In the genomic region with DNA sequence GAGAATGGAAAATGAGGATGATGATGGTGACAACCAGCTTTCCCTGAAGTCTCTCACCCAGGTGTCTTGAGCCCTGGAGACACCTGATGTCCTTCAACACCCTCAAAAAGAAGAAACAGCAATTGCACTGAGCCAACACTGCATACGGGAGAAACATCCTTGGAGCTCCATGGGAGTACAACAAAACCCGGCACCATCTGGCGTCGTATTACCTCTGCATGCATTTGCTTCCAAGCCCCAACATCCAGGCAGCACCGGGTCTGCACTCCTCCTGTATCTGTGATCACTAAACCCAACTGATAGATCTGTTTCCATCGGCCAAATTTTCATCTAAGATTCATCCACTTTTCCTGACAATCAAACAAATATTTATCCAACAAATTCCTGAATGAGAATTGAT, we compare ENCODE assay signal across 19 cellular contexts.
DNase-seq lines count a peak whose midpoint lies in the region; ATAC-seq, FAIRE-seq and TF ChIP-seq lines count a peak whose summit lies in the region.
"Had no signal": no experiment of that assay in that cellular context is flagged by ENCODE, and none has a peak within 500 bp of the region (broad histone marks: within the 10 kb centered on the region; RNA-seq: fewer than 3 reads in every experiment).

No MANE protein-coding gene starts in this region.

- peaks cover 10% of the 10 kb centered on the region for H3K9me3 ChIP-seq in IMR-90 (ENCODE audit: control insufficient read depth, insufficient read depth, low read length)
- H3K9me3 ChIP-seq in astrocyte (ENCODE audit: insufficient read depth, low read depth, low read length) = peaks cover 10% of the 10 kb centered on the region
- H3K9me3 ChIP-seq: neutrophil had no signal

- H4K8ac ChIP-seq in IMR-90 (ENCODE audit: low read depth in 2 of 2, low read length in 2 of 2) = peak overlapping the region; percentile 84 to 99

- H3K36me3 Mint-ChIP-seq in astrocyte (ENCODE audit: low read depth, unreplicated experiment) = peaks cover 9% of the 10 kb centered on the region
- H3K36me3 Mint-ChIP-seq in T-cell = peaks cover 3% of the 10 kb centered on the region

- H3K4me2 ChIP-seq in IMR-90 (ENCODE audit: low read depth, low read length) = no peak overlapping the region
- H3K4me2 ChIP-seq in astrocyte (ENCODE audit: low read length) = peak overlapping the region; percentile 47

- H3K4me1 Mint-ChIP-seq in astrocyte (ENCODE audit: low read depth, unreplicated experiment) (peaks cover 26% of the 10 kb centered on the region), T-cell (no peaks in the 10 kb centered on the region)
- H3K4me1 Mint-ChIP-seq: activated naive CD8-positive, alpha-beta T cell treated with anti-CD3 and anti-CD28 coated beads, Interleukin-2, amount 10 ng/mL, durations not matched to agents 7 days and 5 days; B cell had no signal

- no peak for FAIRE-seq in astrocyte (lab: Jason Lieb, UNC)
- peak; percentile 77 for FAIRE-seq in urothelium cell line (lab: Jason Lieb, UNC)
- FAIRE-seq: G401.6, TTC549 had no signal

- H3K36me3 ChIP-seq in IMR-90 (ENCODE audit: control insufficient read depth, insufficient read depth, low read length) (no peaks in the 10 kb centered on the region), astrocyte (ENCODE audit: insufficient read depth, low read length) (no peaks in the 10 kb centered on the region)
- H3K36me3 ChIP-seq: neutrophil, thoracic aorta had no signal

- H3K9ac ChIP-seq in IMR-90 (ENCODE audit: low read depth, low read length) (no peak overlapping the region), astrocyte (ENCODE audit: low read length) (peak overlapping the region; percentile 72)

- peak overlapping the region; percentile 84 for H4K5ac ChIP-seq in IMR-90 (ENCODE audit: low read depth, low read length)

- 82% methylated on average over 3 of the region's 6 CpGs; no CpG with 5 or more reads in 1 of the 2 experiments for WGBS in IMR-90 (ENCODE audit: extremely low coverage in 2 of 2, insufficient read length in 1 of 2), 2 experiments

- H3K4me3 ChIP-seq in IMR-90 (ENCODE audit: insufficient read depth, low read depth, low read length) = no peak overlapping the region
- H3K4me3 ChIP-seq in astrocyte (ENCODE audit: insufficient read depth, low read depth, low read length) = no peak overlapping the region
- H3K4me3 ChIP-seq: mucosa of descending colon, thoracic aorta had no signal

- H3K4me1 ChIP-seq in IMR-90 (ENCODE audit: control insufficient read depth, insufficient read depth, low read length) (peaks cover 29% of the 10 kb centered on the region), astrocyte (ENCODE audit: insufficient read depth, low read length) (peaks cover 37% of the 10 kb centered on the region)

- H3K27ac ChIP-seq in IMR-90 (ENCODE audit: insufficient read depth, low read length) (peak overlapping the region; percentile 90), astrocyte (ENCODE audit: low read depth, low read length) (peak overlapping the region; percentile 97)
- H3K27ac ChIP-seq: neutrophil, thoracic aorta had no signal

- H4K91ac ChIP-seq in IMR-90 (ENCODE audit: insufficient read depth, low read depth, low read length) = peak overlapping the region; percentile 98

- H3K27ac Mint-ChIP-seq in astrocyte (ENCODE audit: unreplicated experiment) (peak overlapping the region; percentile 95), T-cell (no peak overlapping the region)
- H3K27ac Mint-ChIP-seq: activated naive CD8-positive, alpha-beta T cell treated with anti-CD3 and anti-CD28 coated beads, Interleukin-2, amount 10 ng/mL, durations not matched to agents 7 days and 5 days; activated T-helper 17 cell treated with anti-CD3 and anti-CD28 coated beads, Interleukin-2, amount 50 U/mL, for 72 hours; B cell; stimulated activated memory B cell treated with anti-CD40 and anti-IgM and Interleukin-4, amounts not matched to agents 10 μg/mL and 1 μg/mL and 100 μg/mL, for 72 hours had no signal

- TF ChIP-seq CTCF in IMR-90 (conservative IDR thresholded peaks at IDR 0.05; ENCODE audit: low read depth, low read length) (no peak), astrocyte (IDR thresholded peaks at IDR 0.05; ENCODE audit: insufficient read depth, low read depth, low read length) (no peak)

- H2AK9ac ChIP-seq in IMR-90 (replicated peaks; ENCODE audit: low read depth, low read length, poor library complexity) = peak overlapping the region; percentile 91

- dilution Hi-C loops in IMR-90 (cut with HindIII; ENCODE audit: low sequenced_read_pairs, unreplicated experiment) = no loop called here

- peak overlapping the region; percentile 98 for H3K4ac ChIP-seq in IMR-90 (ENCODE audit: low read depth, low read length)

- intact Hi-C loops in IMR-90 (cut with micrococcal nuclease) = no loop called here

- peaks cover 0 to 45% of the 10 kb centered on the region in 2 experiments; a peak in 2 of 4 replicates for H3K79me1 ChIP-seq in IMR-90 (ENCODE audit: low read depth in 1 of 2, low read length in 2 of 2)

- POLR2A ChIA-PET in IMR-90 (lab: Charles Lee; ENCODE audit: unreplicated experiment) = interaction anchor here (0.9 kb wide), 1 partner anchor 7 kb away, joined by 3 read pairs; no protein-coding TSS in a partner anchor
- POLR2A ChIA-PET in T-cell (lab: Charles Lee) = no interaction called here

- in situ Hi-C loops in IMR-90 (cut with MboI; ENCODE audit: low sequenced_read_pairs) = no loop called here
- in situ Hi-C loops in ACHN (cut with HindIII; ENCODE audit: low pct_ligation_motif_present, low pct_unique_long_range_greater_than_20kb, low sequenced_read_pairs) = no loop called here

- H3K23ac ChIP-seq in IMR-90 (ENCODE audit: low read depth, low read length) = peak overlapping the region; percentile 94

- CTCF ChIA-PET in IMR-90 (lab: Yijun Ruan, JAX) (interaction anchor here (0.6 to 0.7 kb wide), 2 partner anchors 36 to 250 kb away, joined by 3 to 4 read pairs; no protein-coding TSS in a partner anchor), T-cell (lab: Charles Lee) (no interaction called here)

- H3K27me3 ChIP-seq in IMR-90 (ENCODE audit: control insufficient read depth, insufficient read depth, low read length) (no peaks in the 10 kb centered on the region), astrocyte (ENCODE audit: insufficient read depth, low read length) (no peaks in the 10 kb centered on the region)
- H3K27me3 ChIP-seq: neutrophil had no signal

- no peaks in the 10 kb centered on the region for H3K27me3 Mint-ChIP-seq in astrocyte (ENCODE audit: low read depth, unreplicated experiment)
- H3K27me3 Mint-ChIP-seq in T-cell = peaks cover 0 to 2% of the 10 kb centered on the region in 2 donors
- H3K27me3 Mint-ChIP-seq: activated T-helper 17 cell treated with anti-CD3 and anti-CD28 coated beads, Interleukin-2, amount 50 U/mL, for 72 hours; B cell; stimulated activated memory B cell treated with anti-CD40 and anti-IgM and Interleukin-4, amounts not matched to agents 10 μg/mL and 1 μg/mL and 100 μg/mL, for 72 hours had no signal

- H3K18ac ChIP-seq in IMR-90 (ENCODE audit: low read depth, low read length) = peak overlapping the region; percentile 80

- H3K56ac ChIP-seq in IMR-90 (ENCODE audit: extremely low read depth, insufficient read depth, low read length) = peak overlapping the region; percentile 78

- H2BK15ac ChIP-seq in IMR-90 (ENCODE audit: low read depth, low read length) = peak overlapping the region; percentile 88

- peak overlapping the region; percentile 98 for H2BK20ac ChIP-seq in IMR-90 (ENCODE audit: low read depth, low read length)

- H3K9me3 Mint-ChIP-seq in astrocyte (ENCODE audit: unreplicated experiment) = peaks cover 22% of the 10 kb centered on the region
- peaks cover 0 to 5% (median 4%) of the 10 kb centered on the region in 3 donors for H3K9me3 Mint-ChIP-seq in T-cell
- H3K9me3 Mint-ChIP-seq: stimulated activated memory B cell treated with anti-CD40 and anti-IgM and Interleukin-4, amounts not matched to agents 10 μg/mL and 1 μg/mL and 100 μg/mL, for 72 hours had no signal

- H3K9me1 ChIP-seq in IMR-90 (ENCODE audit: insufficient read depth, low read length) = peaks cover 34% of the 10 kb centered on the region

- peak overlapping the region; percentile 98 for H3K14ac ChIP-seq in IMR-90 (replicated peaks; ENCODE audit: low read depth, low read length)

- ATAC-seq in IMR-90 (ENCODE audit: low read depth) (no peak), GM18870 (IDR thresholded peaks at IDR 0.05; ENCODE audit: unreplicated experiment) (no peak), T-cell (replicated peaks in 1 of 4) (no peak)
- ATAC-seq: stimulated activated memory B cell treated with anti-CD40 and anti-IgM and Interleukin-4, amounts not matched to agents 10 μg/mL and 1 μg/mL and 100 μg/mL, for 72 hours had no signal

- peak overlapping the region; percentile 97 for H2BK5ac ChIP-seq in IMR-90 (ENCODE audit: low read depth, low read length, poor library complexity, severe bottlenecking)

- H4K20me1 ChIP-seq in IMR-90 (ENCODE audit: insufficient read depth, low read length) (no peaks in the 10 kb centered on the region), astrocyte (ENCODE audit: insufficient read depth, low read length) (no peaks in the 10 kb centered on the region)

- no peak for TF ChIP-seq POLR2A in IMR-90 (IDR thresholded peaks at IDR 0.05; ENCODE audit: low read depth, low read length)

- BruUV-seq in IMR-90 (replicated peaks; lab: Mats Ljungman, UMichigan) = no TSS peak

- DNase-seq in IMR-90 = peak; percentile 30
- DNase-seq in astrocyte (ENCODE audit: low read depth) = no peak
- DNase-seq in islet precursor cell = peak; percentile 30
- no peak for DNase-seq in urothelium cell line (ENCODE audit: low spot score)
- no peak for DNase-seq in ACHN
- no peak for DNase-seq in T-cell
- DNase-seq: activated CD4-positive, alpha-beta T cell treated with anti-CD3 and anti-CD28 coated beads for 48 hours; activated naive CD8-positive, alpha-beta T cell treated with anti-CD3 and anti-CD28 coated beads, Interleukin-2, amount 10 ng/mL, durations not matched to agents 7 days and 5 days; H7; mucosa of descending colon; NCI-H345 had no signal

- no peaks in the 10 kb centered on the region for H3K79me2 ChIP-seq in astrocyte (ENCODE audit: insufficient read depth, low read length)

- TF ChIP-seq RAD21 in IMR-90 (IDR thresholded peaks at IDR 0.05; ENCODE audit: low read length) = no peak

- H2AK5ac ChIP-seq in IMR-90 (ENCODE audit: low read depth, low read length) = peak overlapping the region; percentile 97

- H2BK120ac ChIP-seq in IMR-90 (ENCODE audit: low read depth, low read length) = peak overlapping the region; percentile 97

- no peak overlapping the region for H2AFZ ChIP-seq in IMR-90 (replicated peaks; ENCODE audit: low read length, poor library complexity)
- no peak overlapping the region for H2AFZ ChIP-seq in astrocyte (ENCODE audit: low read depth, low read length)

- no peak overlapping the region for H3K4me3 Mint-ChIP-seq in astrocyte (ENCODE audit: unreplicated experiment)
- H3K4me3 Mint-ChIP-seq in T-cell = no peak overlapping the region
- H3K4me3 Mint-ChIP-seq: activated naive CD8-positive, alpha-beta T cell treated with anti-CD3 and anti-CD28 coated beads, Interleukin-2, amount 10 ng/mL, durations not matched to agents 7 days and 5 days; activated T-helper 17 cell treated with anti-CD3 and anti-CD28 coated beads, Interleukin-2, amount 50 U/mL, for 72 hours; B cell; stimulated activated memory B cell treated with anti-CD40 and anti-IgM and Interleukin-4, amounts not matched to agents 10 μg/mL and 1 μg/mL and 100 μg/mL, for 72 hours had no signal

Comparison
In these comparisons a context has a peak if more than half of its experiments do, and no peak if none do; other contexts are left out.
1. DNase-seq: peak in IMR-90 (single experiment) and islet precursor cell (single experiment); none in astrocyte (single experiment), urothelium cell line (single experiment), ACHN (single experiment) and T-cell (0 of 34).